ENCODE assay signal across 12 cellular contexts in genomic region chr7:74029094-74029785, GRCh38. TPM values are rescaled to one million over a fixed set of nuclear protein-coding genes. Genes with fewer than 3 reads are reported as not detected.
DNase-seq lines count a peak whose midpoint lies in the region; ATAC-seq and TF ChIP-seq lines count a peak whose summit lies in the region.
"Had no signal": no experiment of that assay in that cellular context is flagged by ENCODE, and none has a peak within 500 bp of the region (broad histone marks: within the 10 kb centered on the region; RNA-seq: fewer than 3 reads in every experiment).

No MANE protein-coding gene starts in this region.

- POLR2A ChIA-PET in MCF 10A (lab: Yijun Ruan, JAX), result no interaction called here

- ATAC-seq in heart left ventricle, result no peak
- ATAC-seq in GM18907 (IDR thresholded peaks at IDR 0.05; ENCODE audit: unreplicated experiment), result no peak

- no peak for TF ChIP-seq CTCF in breast epithelium (IDR thresholded peaks at IDR 0.05)
- no peak for TF ChIP-seq CTCF in MCF 10A (IDR thresholded peaks at IDR 0.05; ENCODE audit: unreplicated experiment)
- no peak for TF ChIP-seq CTCF in heart left ventricle (IDR thresholded peaks at IDR 0.05)
- TF ChIP-seq CTCF in prostate gland (IDR thresholded peaks at IDR 0.05), result no peak
- no peak for TF ChIP-seq CTCF in GM20000 (IDR thresholded peaks at IDR 0.05; ENCODE audit: extremely low read depth, missing control alignments)

- H3K4me1 Mint-ChIP-seq in MCF 10A (ENCODE audit: insufficient read depth, unreplicated experiment), result peaks cover 24% of the 10 kb centered on the region

- DNase-seq in breast epithelium (ENCODE audit: low spot score in 2 of 2), result no peak
- no peak for DNase-seq in MCF 10A (ENCODE audit: unreplicated experiment)
- DNase-seq in heart left ventricle, result peak in 3 of 5 donors; percentile 42 to 65 (median 53)
- no peak for DNase-seq in prostate gland (ENCODE audit: low spot score)
- DNase-seq in islet precursor cell, result no peak
- DNase-seq in NCI-H2196 treated with DMSO at 0.1 percent for 48 hours (lab: John Stamatoyannopoulos, UW; ENCODE audit: unreplicated experiment), result no peak
- no peak for DNase-seq in GM20000 (ENCODE audit: low spot score)
- DNase-seq: ACHN, NCI-H446 treated with DMSO at 0.1 percent for 48 hours had no signal

- H3K27ac Mint-ChIP-seq in MCF 10A (ENCODE audit: low read depth, unreplicated experiment), result no peak overlapping the region
- H3K27ac Mint-ChIP-seq: activated naive CD4-positive, alpha-beta T cell treated with anti-CD3 and anti-CD28 coated beads, Interleukin-2, amount 50 U/mL, for 72 hours had no signal

- H3K27me3 Mint-ChIP-seq in MCF 10A (ENCODE audit: insufficient read depth, unreplicated experiment), result peaks cover 33% of the 10 kb centered on the region

- peaks cover 0 to 25% of the 10 kb centered on the region in 2 donors for H3K4me1 ChIP-seq in breast epithelium
- peaks cover 6 to 73% (median 36%) of the 10 kb centered on the region in 12 donors for H3K4me1 ChIP-seq in heart left ventricle
- H3K4me1 ChIP-seq in prostate gland (replicated peaks), result peaks cover 12% of the 10 kb centered on the region

- BruUV-seq in MCF 10A (replicated peaks; lab: Mats Ljungman, UMichigan), result no TSS peak

- H3K4me3 ChIP-seq in breast epithelium (peak overlapping the region; percentile 58 to 74 (median 65)), heart left ventricle (peak overlapping the region; percentile 20 to 83 (median 60)), prostate gland (peak overlapping the region; percentile 36 to 40)
- H3K4me3 ChIP-seq: SJSA1 had no signal

- H3K4me3 Mint-ChIP-seq in MCF 10A (ENCODE audit: unreplicated experiment), result no peak overlapping the region

- no peaks in the 10 kb centered on the region for H3K9me3 Mint-ChIP-seq in MCF 10A (ENCODE audit: unreplicated experiment)
- H3K9me3 Mint-ChIP-seq: activated naive CD4-positive, alpha-beta T cell treated with anti-CD3 and anti-CD28 coated beads, Interleukin-2, amount 50 U/mL, for 72 hours had no signal

- CTCF ChIA-PET in MCF 10A (lab: Yijun Ruan, JAX), result interaction anchor here (0.6 to 1.0 kb wide), 4 partner anchors 8 to 533 kb away, joined by 3 to 5 read pairs (median 4); no protein-coding TSS in a partner anchor

- TF ChIP-seq POLR2A in breast epithelium (IDR thresholded peaks at IDR 0.05), result no peak
- TF ChIP-seq POLR2A in heart left ventricle (IDR thresholded peaks at IDR 0.05), result no peak
- no peak for TF ChIP-seq POLR2A in prostate gland (IDR thresholded peaks at IDR 0.05)

- no peaks in the 10 kb centered on the region for H3K27me3 ChIP-seq in breast epithelium
- H3K27me3 ChIP-seq in heart left ventricle, result peaks cover 0 to 54% (median 0%) of the 10 kb centered on the region in 9 donors
- no peaks in the 10 kb centered on the region for H3K27me3 ChIP-seq in prostate gland (replicated peaks; ENCODE audit: insufficient read depth)
- H3K27me3 ChIP-seq: SJSA1 had no signal

- intact Hi-C loops in breast epithelium (cut with DNase I; ENCODE audit: low total_unique reads) (no loop called here), MCF 10A (cut with micrococcal nuclease) (no loop called here), heart left ventricle (cut with DNase I) (loop anchor here in 7 of 10 donors (5.0 to 10.0 kb wide), 5 partner anchors 42 to 162 kb away; no protein-coding TSS in a partner anchor), prostate gland (cut with DNase I) (loop anchor here (5.0 kb wide), 1 partner anchor 42 kb away; no protein-coding TSS in a partner anchor)

- no peaks in the 10 kb centered on the region for H3K9me3 ChIP-seq in breast epithelium
- no peaks in the 10 kb centered on the region for H3K9me3 ChIP-seq in heart left ventricle
- H3K9me3 ChIP-seq in prostate gland, result no peaks in the 10 kb centered on the region
- H3K9me3 ChIP-seq: SJSA1 had no signal

- H3K36me3 ChIP-seq in breast epithelium (no peaks in the 10 kb centered on the region), heart left ventricle (no peaks in the 10 kb centered on the region), prostate gland (no peaks in the 10 kb centered on the region)
- H3K36me3 ChIP-seq: SJSA1 had no signal

- H3K27ac ChIP-seq in breast epithelium (peak overlapping the region in 1 of 2 donors; percentile 77), heart left ventricle (peak overlapping the region in 11 of 12 donors; percentile 27 to 91 (median 82)), prostate gland (peak overlapping the region; percentile 20 to 78)
- H3K27ac ChIP-seq: SJSA1 had no signal

- WGBS in heart left ventricle, 4 donors, result 45 to 55% (median 48%) methylated on average over 14 to 18 of the region's 18 CpGs
- WGBS in prostate gland, result 39% methylated on average over 18 of the region's 18 CpGs

- no peaks in the 10 kb centered on the region for H3K36me3 Mint-ChIP-seq in MCF 10A (ENCODE audit: insufficient read depth, unreplicated experiment)
- H3K36me3 Mint-ChIP-seq: activated naive CD4-positive, alpha-beta T cell treated with anti-CD3 and anti-CD28 coated beads, Interleukin-2, amount 50 U/mL, for 72 hours had no signal

RNA-seq across cellular contexts. Expression of gene ELN, which starts 1.3 kb away (rescaled TPM):
- 100 to 1,000 TPM in 1 of 3 donors, 10 to 100 TPM in 2; 25.9 to 134 (median 31.8) TPM for total RNA-seq in breast epithelium
- not detected in 2 replicates for total RNA-seq in MCF 10A (2022)
- total RNA-seq in heart left ventricle, result 10 to 100 TPM; 17.4 to 81.1 (median 42.8) TPM
- polyA plus RNA-seq in heart left ventricle, result 10 to 100 TPM; 37.9 to 68.1 TPM
- 10 to 100 TPM; 34.7 to 93.4 TPM for total RNA-seq in prostate gland
- total RNA-seq: activated naive CD4-positive, alpha-beta T cell treated with anti-CD3 and anti-CD28 coated beads, Interleukin-2, amount 50 U/mL, for 72 hours; SJSA1 had no signal

RNA-seq across cellular contexts. Expression of gene LIMK1, which starts 54.4 kb away (rescaled TPM):
- 10 to 100 TPM; 18.0 to 18.6 (median 18.1) TPM for total RNA-seq in breast epithelium
- total RNA-seq in MCF 10A (2022), result 21.4 and 23.4 TPM in 2 replicates
- total RNA-seq in heart left ventricle, result 10 to 100 TPM in 7 of 9 donors, 1 to 10 TPM in 2; 9.3 to 23.2 (median 11.6) TPM
- 1 to 10 TPM; 6.3 to 9.3 TPM for polyA plus RNA-seq in heart left ventricle
- total RNA-seq in prostate gland, result 10 to 100 TPM; 12.8 to 41.2 TPM

Comparison
In these comparisons a context has a peak if more than half of its experiments do, and no peak if none do; other contexts are left out.
1. RNA of gene ELN, which starts 1.3 kb away (total RNA-seq): 34.7 to 93.4 TPM in prostate gland, 17.4 to 81.1 TPM in heart left ventricle and 25.9 to 134 TPM in breast epithelium; not detected in MCF 10A; every median in the first group is over 10 times any median in the second.
2. DNase-seq: peak in heart left ventricle (3 of 5); none in breast epithelium (0 of 2), MCF 10A (single experiment), prostate gland (single experiment), islet precursor cell (single experiment), NCI-H2196 treated with DMSO at 0.1 percent for 48 hours (single experiment) and GM20000 (single experiment).
3. intact Hi-C loops: an anchor here in heart left ventricle (5.0 to 10.0 kb wide) and prostate gland (5.0 kb wide); none called in breast epithelium and MCF 10A.
4. Peak in every context shown above with its lines, with median percentiles within 50 percentile points of each other: H3K4me3 ChIP-seq.